Comparison of ENCODE assay signal across 12 cellular contexts in genomic region chr1:168728452-168729404, GRCh38. TPM values are rescaled to one million over a fixed set of nuclear protein-coding genes. Genes with fewer than 3 reads are reported as not detected.
DNase-seq lines count a peak whose midpoint lies in the region; ATAC-seq and TF ChIP-seq lines count a peak whose summit lies in the region.
"Had no signal": no experiment of that assay in that cellular context is flagged by ENCODE, and none has a peak within 500 bp of the region (broad histone marks: within the 10 kb centered on the region; RNA-seq: fewer than 3 reads in every experiment).

DPT (minus strand) TSS chr1:168729206; CDS start chr1:168729174, 32 bp downstream.

- 0 out of 2 replicates have a peak within 1 kb of the TSS, but pooled peaks have one; percentile 11 for H3K4me3 ChIP-seq in Karpas-422 (ENCODE audit: low read length)
- H3K4me3 ChIP-seq in transverse colon: peak within 1 kb of the TSS in 1 of 4 donors; percentile 1

- no peaks in the 10 kb centered on the region for H3K27me3 ChIP-seq in Karpas-422 (ENCODE audit: low read length)
- H3K27me3 ChIP-seq in transverse colon: no peaks in the 10 kb centered on the region

- no peak for TF ChIP-seq EP300 in transverse colon (IDR thresholded peaks at IDR 0.05; ENCODE audit: low read depth)

- no peak within 1 kb of the TSS for H3K9ac ChIP-seq in Karpas-422 (ENCODE audit: low read length)

- no peaks in the 10 kb centered on the region for H3K9me2 ChIP-seq in Karpas-422 (replicated peaks; ENCODE audit: insufficient read depth, low read length)

- no peak for ATAC-seq in GM18517 (IDR thresholded peaks at IDR 0.05; ENCODE audit: unreplicated experiment)
- ATAC-seq in GM18909 (IDR thresholded peaks at IDR 0.05; ENCODE audit: poor library complexity, unreplicated experiment): no peak

- H3K27me3 Mint-ChIP-seq in nephron (ENCODE audit: low read depth): peaks cover 12% of the 10 kb centered on the region

- no peak for DNase-seq in Karpas-422
- peak; percentile 66 for DNase-seq in fibroblast of peridontal ligament (ENCODE audit: extremely low read depth)
- no peak for DNase-seq in transverse colon
- DNase-seq in GM19238 (ENCODE audit: insufficient read length, low spot score): no peak
- DNase-seq in T-helper 2 cell: no peak
- DNase-seq: NCI-H446 treated with DMSO at 0.1 percent for 48 hours had no signal

- no peak within 1 kb of the TSS for H3K27ac ChIP-seq in Karpas-422 (ENCODE audit: low read length)
- H3K27ac ChIP-seq in transverse colon: peak within 1 kb of the TSS in 2 of 4 donors; percentile 22 to 51
- H3K27ac ChIP-seq: HL-60, VCaP had no signal

- no peaks in the 10 kb centered on the region for H3K9me3 Mint-ChIP-seq in nephron

- no peaks in the 10 kb centered on the region for H4K20me1 ChIP-seq in Karpas-422 (ENCODE audit: insufficient read depth, low read depth, low read length)

- no peaks in the 10 kb centered on the region for H3K79me2 ChIP-seq in Karpas-422 (ENCODE audit: low read length)

- H2AFZ ChIP-seq in Karpas-422 (ENCODE audit: low read length): no peak within 1 kb of the TSS

- H3K4me1 Mint-ChIP-seq in nephron: peaks cover 25% of the 10 kb centered on the region

- peak within 1 kb of the TSS in 2 of 3 experiments; percentile 17 to 59 for H3K27ac Mint-ChIP-seq in nephron
- H3K27ac Mint-ChIP-seq: progenitor cell of endocrine pancreas had no signal

- peak within 1 kb of the TSS in 1 of 3 experiments; percentile 49 for H3K4me3 Mint-ChIP-seq in nephron

- no peaks in the 10 kb centered on the region for H3K36me3 Mint-ChIP-seq in nephron (ENCODE audit: low read depth)

- H3K4me1 ChIP-seq in Karpas-422 (ENCODE audit: low read length) (peaks cover 12% of the 10 kb centered on the region), transverse colon (no peaks in the 10 kb centered on the region)

- no peaks in the 10 kb centered on the region for H3K9me3 ChIP-seq in Karpas-422 (ENCODE audit: low read length)
- no peaks in the 10 kb centered on the region for H3K9me3 ChIP-seq in transverse colon

- in situ Hi-C loops in transverse colon (cut with MboI; ENCODE audit: low pct_ligation_motif_present in 1 of 4, low pct_unique_long_range_greater_than_20kb in 1 of 4, low sequenced_read_pairs in 3 of 4): no loop called here

- intact Hi-C loops in transverse colon (cut with DNase I; ENCODE audit: low total_unique reads): no loop called here

- 74% methylated on average over 3 to 14 of the region's 14 CpGs for WGBS in transverse colon (ENCODE audit: low coverage in 1 of 2), 2 donors

- H3K4me2 ChIP-seq in Karpas-422 (ENCODE audit: low read depth, low read length, poor library complexity, severe bottlenecking): peak within 1 kb of the TSS; percentile 23

- no peaks in the 10 kb centered on the region for H3K36me3 ChIP-seq in Karpas-422 (ENCODE audit: insufficient read depth, low read length)
- H3K36me3 ChIP-seq in transverse colon: no peaks in the 10 kb centered on the region

- no peak for TF ChIP-seq POLR2A in transverse colon (IDR thresholded peaks at IDR 0.05)

- TF ChIP-seq CTCF in nephron (IDR thresholded peaks at IDR 0.05; ENCODE audit: unreplicated experiment in 3 of 3): no peak
- TF ChIP-seq CTCF in transverse colon (IDR thresholded peaks at IDR 0.05): no peak

RNA-seq across cellular contexts. Expression of gene DPT, which starts in this region (rescaled TPM):
- total RNA-seq in Karpas-422 (2014; rRNA removed; shearing (Covaris generic); ENCODE audit: low replicate concordance): not detected in 2 replicates
- total RNA-seq in transverse colon: 100 to 1,000 TPM in 1 of 4 donors, 10 to 100 TPM in 3; 25.8 to 122 (median 59.8) TPM
- total RNA-seq: progenitor cell of endocrine pancreas had no signal

Comparison
In these comparisons a context has a peak if more than half of its experiments do, and no peak if none do; other contexts are left out.
1. RNA of gene DPT (total RNA-seq): 25.8 to 122 TPM in transverse colon; not detected in Karpas-422; every median in the first group is over 10 times any median in the second.